Comparison of ENCODE assay signal across 14 cellular contexts in genomic region chr19:15381429-15381828, GRCh38. TPM values are rescaled to one million over a fixed set of nuclear protein-coding genes. Genes with fewer than 3 reads are reported as not detected.
DNase-seq lines count a peak whose midpoint lies in the region; ATAC-seq lines count a peak whose summit lies in the region.
"Had no signal": no experiment of that assay in that cellular context is flagged by ENCODE, and none has a peak within 500 bp of the region (broad histone marks: within the 10 kb centered on the region; RNA-seq: fewer than 3 reads in every experiment).

No MANE protein-coding gene starts in this region.

- no peaks in the 10 kb centered on the region for H3K27me3 ChIP-seq in iPS-20b (ENCODE audit: insufficient read depth, low read length)
- H3K27me3 ChIP-seq: ascending aorta had no signal

- no peak for ATAC-seq in T-helper 17 cell
- ATAC-seq in GM21529 (IDR thresholded peaks at IDR 0.05; ENCODE audit: unreplicated experiment) = no peak

- H3K9ac ChIP-seq in iPS-20b (ENCODE audit: low read depth, low read length) = peak overlapping the region; percentile 61; the same call in 1 of the 2 replicates

- no peaks in the 10 kb centered on the region; the same call in 1 of the 2 replicates for H3K4me1 ChIP-seq in iPS-20b (ENCODE audit: insufficient read depth, low read length)

- intact Hi-C loops in activated naive CD4-positive, alpha-beta T cell treated with anti-CD3 and anti-CD28 coated beads for 36 hours (cut with micrococcal nuclease) = no loop called here

- peaks cover 35% of the 10 kb centered on the region for H3K4me1 Mint-ChIP-seq in activated naive CD4-positive, alpha-beta T cell treated with anti-CD3 and anti-CD28 coated beads, Interleukin-2, amount 50 U/mL, for 24 hours
- peaks cover 36% of the 10 kb centered on the region for H3K4me1 Mint-ChIP-seq in activated naive CD4-positive, alpha-beta T cell treated with anti-CD3 and anti-CD28 coated beads for 36 hours (ENCODE audit: low read depth)
- peaks cover 26% of the 10 kb centered on the region for H3K4me1 Mint-ChIP-seq in T-helper 17 cell

- H3K27me3 Mint-ChIP-seq in activated naive CD4-positive, alpha-beta T cell treated with anti-CD3 and anti-CD28 coated beads, Interleukin-2, amount 50 U/mL, for 24 hours = no peaks in the 10 kb centered on the region
- H3K27me3 Mint-ChIP-seq in activated naive CD4-positive, alpha-beta T cell treated with anti-CD3 and anti-CD28 coated beads for 36 hours (ENCODE audit: low read depth) = no peaks in the 10 kb centered on the region
- H3K27me3 Mint-ChIP-seq in T-helper 17 cell = no peaks in the 10 kb centered on the region

- H3K36me3 Mint-ChIP-seq in activated naive CD4-positive, alpha-beta T cell treated with anti-CD3 and anti-CD28 coated beads, Interleukin-2, amount 50 U/mL, for 24 hours = no peaks in the 10 kb centered on the region
- peaks cover 9% of the 10 kb centered on the region for H3K36me3 Mint-ChIP-seq in activated naive CD4-positive, alpha-beta T cell treated with anti-CD3 and anti-CD28 coated beads for 36 hours (ENCODE audit: low read depth)
- H3K36me3 Mint-ChIP-seq in T-helper 17 cell (ENCODE audit: low read depth) = peaks cover 6% of the 10 kb centered on the region

- peak overlapping the region; percentile 82 for H3K4me3 ChIP-seq in iPS-20b (ENCODE audit: low read length)
- H3K4me3 ChIP-seq: ascending aorta had no signal

- CTCF ChIA-PET in activated naive CD4-positive, alpha-beta T cell treated with anti-CD3 and anti-CD28 coated beads for 36 hours (lab: Charles Lee) = no interaction called here

- no peaks in the 10 kb centered on the region for H3K9me3 Mint-ChIP-seq in activated naive CD4-positive, alpha-beta T cell treated with anti-CD3 and anti-CD28 coated beads, Interleukin-2, amount 50 U/mL, for 24 hours
- H3K9me3 Mint-ChIP-seq in activated naive CD4-positive, alpha-beta T cell treated with anti-CD3 and anti-CD28 coated beads for 36 hours = no peaks in the 10 kb centered on the region

- H3K9me3 ChIP-seq in T-helper 17 cell (ENCODE audit: control insufficient read depth, low read length, poor library complexity, severe bottlenecking) (no peaks in the 10 kb centered on the region), iPS-20b (ENCODE audit: insufficient read depth, low read depth, low read length) (no peaks in the 10 kb centered on the region)
- H3K9me3 ChIP-seq: ascending aorta had no signal

- H3K4me3 Mint-ChIP-seq in activated naive CD4-positive, alpha-beta T cell treated with anti-CD3 and anti-CD28 coated beads, Interleukin-2, amount 50 U/mL, for 24 hours = peak overlapping the region; percentile 86
- no peak overlapping the region for H3K4me3 Mint-ChIP-seq in activated naive CD4-positive, alpha-beta T cell treated with anti-CD3 and anti-CD28 coated beads for 36 hours
- peak overlapping the region; percentile 64 for H3K4me3 Mint-ChIP-seq in T-helper 17 cell

- peaks cover 17% of the 10 kb centered on the region for H3K36me3 ChIP-seq in iPS-20b (ENCODE audit: insufficient read depth, low read depth, low read length)

- H3K27ac Mint-ChIP-seq in activated naive CD4-positive, alpha-beta T cell treated with anti-CD3 and anti-CD28 coated beads, Interleukin-2, amount 50 U/mL, for 24 hours = no peak overlapping the region
- no peak overlapping the region for H3K27ac Mint-ChIP-seq in activated naive CD4-positive, alpha-beta T cell treated with anti-CD3 and anti-CD28 coated beads for 36 hours
- H3K27ac Mint-ChIP-seq in T-helper 17 cell = no peak overlapping the region

- no peak for DNase-seq in activated naive CD4-positive, alpha-beta T cell treated with anti-CD3 and anti-CD28 coated beads for 36 hours
- no peak for DNase-seq in T-helper 17 cell
- DNase-seq in stimulated activated CD4-positive, alpha-beta T cell treated with anti-CD3 and anti-CD28 coated beads, Interleukin-12 subunit alpha, Interleukin-12 subunit beta, amount 100 ng/mL, for 4 hours = no peak
- DNase-seq in middle frontal gyrus (ENCODE audit: extremely low spot score, low spot score) = no peak
- DNase-seq: activated CD8-positive, alpha-beta memory T cell treated with anti-CD3 and anti-CD28 coated beads for 24 hours; AML-193; hypothalamus; NCI-H1417; NCI-H748 treated with DMSO at 0.1 percent for 48 hours had no signal

- H3K27ac ChIP-seq in iPS-20b (ENCODE audit: low read length) (no peak overlapping the region), temporal lobe (ENCODE audit: low read depth, low read length) (peak overlapping the region; percentile 67)

RNA-seq across cellular contexts. Expression of gene AKAP8, which starts 1.8 kb away (rescaled TPM):
- 10 to 100 TPM; 27.1 to 30.3 TPM for total RNA-seq in activated naive CD4-positive, alpha-beta T cell treated with anti-CD3 and anti-CD28 coated beads for 36 hours
- total RNA-seq in T-helper 17 cell = 10 to 100 TPM; 87.6 to 90.2 TPM
- total RNA-seq in temporal lobe = 10.8 TPM

RNA-seq across cellular contexts. Expression of gene AKAP8L, which starts 37.4 kb away (rescaled TPM):
- total RNA-seq in activated naive CD4-positive, alpha-beta T cell treated with anti-CD3 and anti-CD28 coated beads for 36 hours = 100 to 1,000 TPM; 127 to 140 TPM
- total RNA-seq in T-helper 17 cell (100 to 1,000 TPM; 116 to 123 TPM), temporal lobe (52.9 TPM)

RNA-seq across cellular contexts. Expression of gene BRD4, which starts 49.1 kb away (rescaled TPM):
- 100 to 1,000 TPM; 109 to 111 TPM for total RNA-seq in activated naive CD4-positive, alpha-beta T cell treated with anti-CD3 and anti-CD28 coated beads for 36 hours
- total RNA-seq in T-helper 17 cell (100 to 1,000 TPM; 120 to 123 TPM), temporal lobe (11.8 TPM)
